8 cellular contexts compared by ENCODE assay signal in the genomic region with DNA sequence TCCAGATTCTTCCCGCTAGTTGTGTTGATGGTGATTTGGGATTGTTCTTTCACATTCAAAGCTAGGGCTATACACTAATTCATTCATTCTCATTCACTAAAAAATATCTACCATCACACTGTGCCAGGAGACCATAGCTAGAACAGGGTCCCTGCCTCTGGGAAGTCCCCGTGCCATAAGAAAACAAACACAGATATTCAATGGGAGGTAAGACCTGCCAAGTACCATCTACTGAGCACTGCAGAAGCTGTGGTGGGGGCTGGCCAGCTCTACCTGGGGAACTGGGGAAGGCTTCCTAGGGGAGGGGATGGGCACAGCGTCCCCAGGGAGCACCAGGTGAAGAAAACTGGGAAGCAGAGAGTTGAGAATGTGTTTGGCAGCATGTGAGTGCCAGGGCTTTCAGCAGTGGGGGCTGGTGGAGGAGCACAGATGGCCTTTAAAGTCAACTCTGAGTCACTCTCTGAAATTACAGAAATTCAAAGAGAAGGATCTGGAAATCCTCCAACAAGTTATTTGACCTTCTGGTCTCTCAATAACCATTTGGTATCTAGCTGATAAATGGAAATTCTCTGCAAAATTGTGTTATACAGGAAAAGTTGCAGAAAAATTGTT.
DNase-seq lines count a peak whose midpoint lies in the region; ATAC-seq and TF ChIP-seq lines count a peak whose summit lies in the region.

No MANE protein-coding gene starts in this region.

- H3K9me3 Mint-ChIP-seq in activated CD4-positive, alpha-beta T cell treated with anti-CD3 and anti-CD28 coated beads for 36 hours (ENCODE audit: low read depth): peaks cover 2% of the 10 kb centered on the region
- no peaks in the 10 kb centered on the region for H3K9me3 Mint-ChIP-seq in stimulated activated effector memory CD8-positive, alpha-beta T cell treated with anti-CD3 and anti-CD28 coated beads, Interleukin-12 subunit alpha, Interleukin-12 subunit beta, amount 100 ng/mL, for 72 hours
- H3K9me3 Mint-ChIP-seq in glutamatergic neuron (ENCODE audit: unreplicated experiment): peaks cover 3% of the 10 kb centered on the region

- H3K4me1 Mint-ChIP-seq in activated CD4-positive, alpha-beta T cell treated with anti-CD3 and anti-CD28 coated beads for 36 hours: peaks cover 31% of the 10 kb centered on the region
- H3K4me1 Mint-ChIP-seq in T-helper 17 cell (peaks cover 24% of the 10 kb centered on the region), glutamatergic neuron (ENCODE audit: low read depth, unreplicated experiment) (no peaks in the 10 kb centered on the region)
- peaks cover 22% of the 10 kb centered on the region for H3K4me1 Mint-ChIP-seq in stimulated activated effector memory CD8-positive, alpha-beta T cell treated with anti-CD3 and anti-CD28 coated beads, Interleukin-12 subunit alpha, Interleukin-12 subunit beta, amount 100 ng/mL, for 72 hours

- H3K4me3 ChIP-seq in fibroblast of pulmonary artery (replicated peaks; ENCODE audit: low read depth, low read length): no peak overlapping the region

- no peaks in the 10 kb centered on the region for H3K9me3 ChIP-seq in T-helper 17 cell (ENCODE audit: control insufficient read depth, low read length, poor library complexity, severe bottlenecking)

- peaks cover 1% of the 10 kb centered on the region for H3K36me3 Mint-ChIP-seq in activated CD4-positive, alpha-beta T cell treated with anti-CD3 and anti-CD28 coated beads for 36 hours (ENCODE audit: low read depth)
- H3K36me3 Mint-ChIP-seq in T-helper 17 cell (ENCODE audit: low read depth) (peaks cover 3% of the 10 kb centered on the region), glutamatergic neuron (ENCODE audit: unreplicated experiment) (no peaks in the 10 kb centered on the region)
- peaks cover 10% of the 10 kb centered on the region for H3K36me3 Mint-ChIP-seq in stimulated activated effector memory CD8-positive, alpha-beta T cell treated with anti-CD3 and anti-CD28 coated beads, Interleukin-12 subunit alpha, Interleukin-12 subunit beta, amount 100 ng/mL, for 72 hours

- H3K27ac Mint-ChIP-seq in activated CD4-positive, alpha-beta T cell treated with anti-CD3 and anti-CD28 coated beads for 36 hours: peak overlapping the region; percentile 53
- H3K27ac Mint-ChIP-seq in T-helper 17 cell (peak overlapping the region; percentile 99), glutamatergic neuron (ENCODE audit: unreplicated experiment) (no peak overlapping the region)
- peak overlapping the region; percentile 87 for H3K27ac Mint-ChIP-seq in stimulated activated effector memory CD8-positive, alpha-beta T cell treated with anti-CD3 and anti-CD28 coated beads, Interleukin-12 subunit alpha, Interleukin-12 subunit beta, amount 100 ng/mL, for 72 hours

- POLR2A ChIA-PET in activated CD4-positive, alpha-beta T cell treated with anti-CD3 and anti-CD28 coated beads for 36 hours (lab: Charles Lee): interaction anchor here (0.6 kb wide), 1 partner anchor 55 kb away, joined by 3 read pairs; no protein-coding TSS in a partner anchor

- intact Hi-C loops in activated CD4-positive, alpha-beta T cell treated with anti-CD3 and anti-CD28 coated beads for 36 hours (cut with DNase I, micrococcal nuclease): no loop called here

- CTCF ChIA-PET in activated CD4-positive, alpha-beta T cell treated with anti-CD3 and anti-CD28 coated beads for 36 hours (lab: Charles Lee): interaction anchor here (1.0 to 2.5 kb wide), 2 partner anchors 18 to 129 kb away, joined by 3 to 10 read pairs; no protein-coding TSS in a partner anchor

- peak; percentile 40 for DNase-seq in activated CD4-positive, alpha-beta T cell treated with anti-CD3 and anti-CD28 coated beads for 36 hours
- no peak for DNase-seq in activated CD4-positive, alpha-beta T cell treated with anti-CD3 and anti-CD28 coated beads for 1 hour
- peak in 2 of 3 donors; percentile 16 to 21 for DNase-seq in T-helper 17 cell
- peak; percentile 64 for DNase-seq in fibroblast of pulmonary artery (ENCODE audit: low read depth)
- no peak for DNase-seq in stimulated activated effector memory CD8-positive, alpha-beta T cell treated with anti-CD3 and anti-CD28 coated beads, Interleukin-12 subunit alpha, Interleukin-12 subunit beta, amount 100 ng/mL, for 72 hours (ENCODE audit: low spot score in 2 of 2)
- no peak for DNase-seq in NOMO-1 (lab: John Stamatoyannopoulos, UW; ENCODE audit: unreplicated experiment in 2 of 2)
- no peak for DNase-seq in glutamatergic neuron
- DNase-seq in NCI-H748 treated with DMSO at 0.1 percent for 48 hours (lab: John Stamatoyannopoulos, UW): no peak

- no peak overlapping the region for H3K4me3 Mint-ChIP-seq in activated CD4-positive, alpha-beta T cell treated with anti-CD3 and anti-CD28 coated beads for 36 hours
- peak overlapping the region; percentile 85 for H3K4me3 Mint-ChIP-seq in T-helper 17 cell
- no peak overlapping the region for H3K4me3 Mint-ChIP-seq in stimulated activated effector memory CD8-positive, alpha-beta T cell treated with anti-CD3 and anti-CD28 coated beads, Interleukin-12 subunit alpha, Interleukin-12 subunit beta, amount 100 ng/mL, for 72 hours
- no peak overlapping the region for H3K4me3 Mint-ChIP-seq in glutamatergic neuron (ENCODE audit: unreplicated experiment)

- TF ChIP-seq CTCF in fibroblast of pulmonary artery (IDR thresholded peaks at IDR 0.05; ENCODE audit: low read length, missing control alignments): no peak
- TF ChIP-seq CTCF in glutamatergic neuron (IDR thresholded peaks at IDR 0.05; ENCODE audit: partially characterized antibody, unreplicated experiment): no peak

- no peaks in the 10 kb centered on the region for H3K27me3 Mint-ChIP-seq in activated CD4-positive, alpha-beta T cell treated with anti-CD3 and anti-CD28 coated beads for 36 hours
- H3K27me3 Mint-ChIP-seq in T-helper 17 cell (no peaks in the 10 kb centered on the region), glutamatergic neuron (ENCODE audit: unreplicated experiment) (no peaks in the 10 kb centered on the region)

- ATAC-seq in activated CD4-positive, alpha-beta T cell treated with anti-CD3 and anti-CD28 coated beads for 36 hours: peak; percentile 84
- ATAC-seq in T-helper 17 cell: peak; percentile 57
- peak; percentile 71 for ATAC-seq in stimulated activated effector memory CD8-positive, alpha-beta T cell treated with anti-CD3 and anti-CD28 coated beads, Interleukin-12 subunit alpha, Interleukin-12 subunit beta, amount 100 ng/mL, for 72 hours

Comparison
In these comparisons a context has a peak if more than half of its experiments do, and no peak if none do; other contexts are left out.
1. DNase-seq: peak in activated CD4-positive, alpha-beta T cell treated with anti-CD3 and anti-CD28 coated beads for 36 hours (single experiment), T-helper 17 cell (2 of 3) and fibroblast of pulmonary artery (single experiment); none in activated CD4-positive, alpha-beta T cell treated with anti-CD3 and anti-CD28 coated beads for 1 hour (single experiment), stimulated activated effector memory CD8-positive, alpha-beta T cell treated with anti-CD3 and anti-CD28 coated beads, Interleukin-12 subunit alpha, Interleukin-12 subunit beta, amount 100 ng/mL, for 72 hours (0 of 2), NOMO-1 (0 of 2), glutamatergic neuron (single experiment) and NCI-H748 treated with DMSO at 0.1 percent for 48 hours (single experiment).
2. Peak in every context shown above with its lines, with median percentiles within 50 percentile points of each other: ATAC-seq.